Comparison of ENCODE assay signal across 1 cellular context in the genomic region with DNA sequence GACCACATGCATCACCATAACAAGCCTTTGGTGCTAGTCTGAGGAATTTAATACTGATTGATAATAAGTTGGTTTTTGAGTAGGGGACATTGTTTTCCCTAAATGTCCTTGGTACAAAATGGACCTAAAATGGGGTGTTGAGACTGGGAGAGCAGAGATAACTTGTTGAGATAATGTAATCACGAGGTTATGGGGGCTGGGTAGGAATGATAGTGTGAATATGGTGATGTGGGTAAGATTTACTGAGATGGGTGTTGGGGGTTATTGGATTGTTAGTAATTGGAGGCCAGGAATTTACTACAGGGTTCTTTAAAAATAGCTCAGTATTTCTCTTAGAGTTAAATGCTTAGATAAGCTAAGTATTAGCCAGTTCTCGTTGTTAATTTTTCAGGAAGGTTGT.
TF ChIP-seq lines count a peak whose summit lies in the region.

No MANE protein-coding gene starts in this region.

TF ChIP-seq in K562, 482 proteins besides CTCF, POLR2A, EP300 and RAD21 (continued from another document and continues in another):
- TF ChIP-seq SP1 (CRISPR knock-in tag; IDR thresholded peaks at IDR 0.05) (no peak), ZKSCAN3 (CRISPR knock-in tag; IDR thresholded peaks at IDR 0.05) (no peak), XRCC4 (IDR thresholded peaks at IDR 0.05; ENCODE audit: extremely low read depth, insufficient read depth, insufficient read length) (no peak), TOE1 (IDR thresholded peaks at IDR 0.05; ENCODE audit: borderline replicate concordance) (no peak; the same call in 1 of the 2 replicates), TOE1 (CRISPR knock-in tag; IDR thresholded peaks at IDR 0.05; ENCODE audit: borderline replicate concordance, low read depth) (no peak), EP400 (IDR thresholded peaks at IDR 0.05) (no peak), MTA1 (IDR thresholded peaks at IDR 0.05; ENCODE audit: borderline replicate concordance) (peak; percentile 39; the same call in 1 of the 2 replicates), RBM15 (IDR thresholded peaks at IDR 0.05; ENCODE audit: insufficient read depth, low read length) (no peak), POLR2H (tag; IDR thresholded peaks at IDR 0.05; ENCODE audit: low read depth) (peak; percentile 59), ELF2 (CRISPR knock-in tag; IDR thresholded peaks at IDR 0.05) (peak; percentile 50; the same call in 1 of the 2 replicates), ZNF589 (CRISPR knock-in tag; IDR thresholded peaks at IDR 0.05; ENCODE audit: low read depth) (peak; percentile 66; the same call in 1 of the 2 replicates), GATAD2A (IDR thresholded peaks at IDR 0.05) (peak; percentile 62; the same call in 1 of the 2 replicates), ZNF76 (CRISPR knock-in tag; IDR thresholded peaks at IDR 0.05; ENCODE audit: borderline replicate concordance) (no peak), GATA2 (CRISPR knock-in tag; IDR thresholded peaks at IDR 0.05) (no peak), HDAC2 (IDR thresholded peaks at IDR 0.05) (0 out of 2 replicates have a peak, but pooled peaks have one; percentile 33), CBFA2T3 (IDR thresholded peaks at IDR 0.05) (peak; percentile 75), OTX1 (CRISPR knock-in tag; IDR thresholded peaks at IDR 0.05) (peak; percentile 93), PRMT5 (CRISPR knock-in tag; IDR thresholded peaks at IDR 0.05) (no peak), RCOR1 (IDR thresholded peaks at IDR 0.05; ENCODE audit: borderline replicate concordance in 1 of 2, low read depth in 2 of 2, low read length in 2 of 2) (0 out of 4 replicates have a peak, but pooled peaks of 1 of the 2 experiments have one; percentile 34), CAMTA2 (CRISPR knock-in tag; conservative IDR thresholded peaks at IDR 0.05) (no peak), RFX7 (CRISPR knock-in tag; IDR thresholded peaks at IDR 0.05) (peak; percentile 66; the same call in 1 of the 2 replicates), KDM1A (IDR thresholded peaks at IDR 0.05) (peak; percentile 31 to 42; a peak in 2 of 4 replicates), XRCC5 (IDR thresholded peaks at IDR 0.05; ENCODE audit: low read depth, low read length) (no peak), ARID1B (IDR thresholded peaks at IDR 0.05) (peak; percentile 76), TAL1 (IDR thresholded peaks at IDR 0.05) (peak; percentile 56), SP2 (IDR thresholded peaks at IDR 0.05; ENCODE audit: extremely low read depth, low read depth, low read length, poor library complexity, severe bottlenecking) (no peak), EHMT2 (IDR thresholded peaks at IDR 0.05) (no peak), HDAC1 (IDR thresholded peaks at IDR 0.05) (peak in 1 of 2 experiments; percentile 72; a peak in 2 of 4 replicates), SPI1 (IDR thresholded peaks at IDR 0.05; ENCODE audit: borderline replicate concordance, low read depth, low read length) (no peak), ZNF165 (CRISPR knock-in tag; IDR thresholded peaks at IDR 0.05; ENCODE audit: borderline replicate concordance) (no peak), ELF4 (CRISPR knock-in tag; IDR thresholded peaks at IDR 0.05) (0 out of 2 replicates have a peak, but pooled peaks have one; percentile 28), THRAP3 (IDR thresholded peaks at IDR 0.05; ENCODE audit: borderline replicate concordance) (no peak), PHF21A (IDR thresholded peaks at IDR 0.05; ENCODE audit: borderline replicate concordance, low read depth) (0 out of 2 replicates have a peak, but pooled peaks have one; percentile 66)
- TF ChIP-seq, protein P1, sequence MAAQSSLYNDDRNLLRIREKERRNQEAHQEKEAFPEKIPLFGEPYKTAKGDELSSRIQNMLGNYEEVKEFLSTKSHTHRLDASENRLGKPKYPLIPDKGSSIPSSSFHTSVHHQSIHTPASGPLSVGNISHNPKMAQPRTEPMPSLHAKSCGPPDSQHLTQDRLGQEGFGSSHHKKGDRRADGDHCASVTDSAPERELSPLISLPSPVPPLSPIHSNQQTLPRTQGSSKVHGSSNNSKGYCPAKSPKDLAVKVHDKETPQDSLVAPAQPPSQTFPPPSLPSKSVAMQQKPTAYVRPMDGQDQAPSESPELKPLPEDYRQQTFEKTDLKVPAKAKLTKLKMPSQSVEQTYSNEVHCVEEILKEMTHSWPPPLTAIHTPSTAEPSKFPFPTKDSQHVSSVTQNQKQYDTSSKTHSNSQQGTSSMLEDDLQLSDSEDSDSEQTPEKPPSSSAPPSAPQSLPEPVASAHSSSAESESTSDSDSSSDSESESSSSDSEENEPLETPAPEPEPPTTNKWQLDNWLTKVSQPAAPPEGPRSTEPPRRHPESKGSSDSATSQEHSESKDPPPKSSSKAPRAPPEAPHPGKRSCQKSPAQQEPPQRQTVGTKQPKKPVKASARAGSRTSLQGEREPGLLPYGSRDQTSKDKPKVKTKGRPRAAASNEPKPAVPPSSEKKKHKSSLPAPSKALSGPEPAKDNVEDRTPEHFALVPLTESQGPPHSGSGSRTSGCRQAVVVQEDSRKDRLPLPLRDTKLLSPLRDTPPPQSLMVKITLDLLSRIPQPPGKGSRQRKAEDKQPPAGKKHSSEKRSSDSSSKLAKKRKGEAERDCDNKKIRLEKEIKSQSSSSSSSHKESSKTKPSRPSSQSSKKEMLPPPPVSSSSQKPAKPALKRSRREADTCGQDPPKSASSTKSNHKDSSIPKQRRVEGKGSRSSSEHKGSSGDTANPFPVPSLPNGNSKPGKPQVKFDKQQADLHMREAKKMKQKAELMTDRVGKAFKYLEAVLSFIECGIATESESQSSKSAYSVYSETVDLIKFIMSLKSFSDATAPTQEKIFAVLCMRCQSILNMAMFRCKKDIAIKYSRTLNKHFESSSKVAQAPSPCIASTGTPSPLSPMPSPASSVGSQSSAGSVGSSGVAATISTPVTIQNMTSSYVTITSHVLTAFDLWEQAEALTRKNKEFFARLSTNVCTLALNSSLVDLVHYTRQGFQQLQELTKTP (IDR thresholded peaks at IDR 0.05; ENCODE audit: low read depth in 1 of 2, partially characterized antibody in 2 of 2): peak; percentile 56 to 75
- TF ChIP-seq, protein P2, sequence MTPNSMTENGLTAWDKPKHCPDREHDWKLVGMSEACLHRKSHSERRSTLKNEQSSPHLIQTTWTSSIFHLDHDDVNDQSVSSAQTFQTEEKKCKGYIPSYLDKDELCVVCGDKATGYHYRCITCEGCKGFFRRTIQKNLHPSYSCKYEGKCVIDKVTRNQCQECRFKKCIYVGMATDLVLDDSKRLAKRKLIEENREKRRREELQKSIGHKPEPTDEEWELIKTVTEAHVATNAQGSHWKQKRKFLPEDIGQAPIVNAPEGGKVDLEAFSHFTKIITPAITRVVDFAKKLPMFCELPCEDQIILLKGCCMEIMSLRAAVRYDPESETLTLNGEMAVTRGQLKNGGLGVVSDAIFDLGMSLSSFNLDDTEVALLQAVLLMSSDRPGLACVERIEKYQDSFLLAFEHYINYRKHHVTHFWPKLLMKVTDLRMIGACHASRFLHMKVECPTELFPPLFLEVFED (CRISPR knock-in tag; conservative IDR thresholded peaks at IDR 0.05): peak; percentile 24; the same call in 1 of the 2 replicates
- TF ChIP-seq, protein P3, sequence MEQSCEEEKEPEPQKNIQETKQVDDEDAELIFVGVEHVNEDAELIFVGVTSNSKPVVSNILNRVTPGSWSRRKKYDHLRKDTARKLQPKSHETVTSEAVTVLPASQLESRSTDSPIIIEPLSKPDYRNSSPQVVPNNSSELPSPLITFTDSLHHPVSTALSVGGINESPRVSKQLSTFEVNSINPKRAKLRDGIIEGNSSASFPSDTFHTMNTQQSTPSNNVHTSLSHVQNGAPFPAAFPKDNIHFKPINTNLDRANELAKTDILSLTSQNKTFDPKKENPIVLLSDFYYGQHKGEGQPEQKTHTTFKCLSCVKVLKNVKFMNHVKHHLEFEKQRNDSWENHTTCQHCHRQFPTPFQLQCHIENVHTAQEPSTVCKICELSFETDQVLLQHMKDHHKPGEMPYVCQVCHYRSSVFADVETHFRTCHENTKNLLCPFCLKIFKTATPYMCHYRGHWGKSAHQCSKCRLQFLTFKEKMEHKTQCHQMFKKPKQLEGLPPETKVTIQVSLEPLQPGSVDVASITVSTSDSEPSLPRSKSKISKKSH (CRISPR knock-in tag; IDR thresholded peaks at IDR 0.05): 0 out of 2 replicates have a peak, but pooled peaks have one; percentile 47
- TF ChIP-seq, protein P4, sequence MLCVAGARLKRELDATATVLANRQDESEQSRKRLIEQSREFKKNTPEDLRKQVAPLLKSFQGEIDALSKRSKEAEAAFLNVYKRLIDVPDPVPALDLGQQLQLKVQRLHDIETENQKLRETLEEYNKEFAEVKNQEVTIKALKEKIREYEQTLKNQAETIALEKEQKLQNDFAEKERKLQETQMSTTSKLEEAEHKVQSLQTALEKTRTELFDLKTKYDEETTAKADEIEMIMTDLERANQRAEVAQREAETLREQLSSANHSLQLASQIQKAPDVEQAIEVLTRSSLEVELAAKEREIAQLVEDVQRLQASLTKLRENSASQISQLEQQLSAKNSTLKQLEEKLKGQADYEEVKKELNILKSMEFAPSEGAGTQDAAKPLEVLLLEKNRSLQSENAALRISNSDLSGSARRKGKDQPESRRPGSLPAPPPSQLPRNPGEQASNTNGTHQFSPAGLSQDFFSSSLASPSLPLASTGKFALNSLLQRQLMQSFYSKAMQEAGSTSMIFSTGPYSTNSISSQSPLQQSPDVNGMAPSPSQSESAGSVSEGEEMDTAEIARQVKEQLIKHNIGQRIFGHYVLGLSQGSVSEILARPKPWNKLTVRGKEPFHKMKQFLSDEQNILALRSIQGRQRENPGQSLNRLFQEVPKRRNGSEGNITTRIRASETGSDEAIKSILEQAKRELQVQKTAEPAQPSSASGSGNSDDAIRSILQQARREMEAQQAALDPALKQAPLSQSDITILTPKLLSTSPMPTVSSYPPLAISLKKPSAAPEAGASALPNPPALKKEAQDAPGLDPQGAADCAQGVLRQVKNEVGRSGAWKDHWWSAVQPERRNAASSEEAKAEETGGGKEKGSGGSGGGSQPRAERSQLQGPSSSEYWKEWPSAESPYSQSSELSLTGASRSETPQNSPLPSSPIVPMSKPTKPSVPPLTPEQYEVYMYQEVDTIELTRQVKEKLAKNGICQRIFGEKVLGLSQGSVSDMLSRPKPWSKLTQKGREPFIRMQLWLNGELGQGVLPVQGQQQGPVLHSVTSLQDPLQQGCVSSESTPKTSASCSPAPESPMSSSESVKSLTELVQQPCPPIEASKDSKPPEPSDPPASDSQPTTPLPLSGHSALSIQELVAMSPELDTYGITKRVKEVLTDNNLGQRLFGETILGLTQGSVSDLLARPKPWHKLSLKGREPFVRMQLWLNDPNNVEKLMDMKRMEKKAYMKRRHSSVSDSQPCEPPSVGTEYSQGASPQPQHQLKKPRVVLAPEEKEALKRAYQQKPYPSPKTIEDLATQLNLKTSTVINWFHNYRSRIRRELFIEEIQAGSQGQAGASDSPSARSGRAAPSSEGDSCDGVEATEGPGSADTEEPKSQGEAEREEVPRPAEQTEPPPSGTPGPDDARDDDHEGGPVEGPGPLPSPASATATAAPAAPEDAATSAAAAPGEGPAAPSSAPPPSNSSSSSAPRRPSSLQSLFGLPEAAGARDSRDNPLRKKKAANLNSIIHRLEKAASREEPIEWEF (CRISPR knock-in tag; IDR thresholded peaks at IDR 0.05): 0 out of 2 replicates have a peak, but pooled peaks have one; percentile 15
- TF ChIP-seq, protein P5, sequence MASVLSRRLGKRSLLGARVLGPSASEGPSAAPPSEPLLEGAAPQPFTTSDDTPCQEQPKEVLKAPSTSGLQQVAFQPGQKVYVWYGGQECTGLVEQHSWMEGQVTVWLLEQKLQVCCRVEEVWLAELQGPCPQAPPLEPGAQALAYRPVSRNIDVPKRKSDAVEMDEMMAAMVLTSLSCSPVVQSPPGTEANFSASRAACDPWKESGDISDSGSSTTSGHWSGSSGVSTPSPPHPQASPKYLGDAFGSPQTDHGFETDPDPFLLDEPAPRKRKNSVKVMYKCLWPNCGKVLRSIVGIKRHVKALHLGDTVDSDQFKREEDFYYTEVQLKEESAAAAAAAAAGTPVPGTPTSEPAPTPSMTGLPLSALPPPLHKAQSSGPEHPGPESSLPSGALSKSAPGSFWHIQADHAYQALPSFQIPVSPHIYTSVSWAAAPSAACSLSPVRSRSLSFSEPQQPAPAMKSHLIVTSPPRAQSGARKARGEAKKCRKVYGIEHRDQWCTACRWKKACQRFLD (CRISPR knock-in tag; IDR thresholded peaks at IDR 0.05): 0 out of 2 replicates have a peak, but pooled peaks have one; percentile 49
- TF ChIP-seq, protein P6, sequence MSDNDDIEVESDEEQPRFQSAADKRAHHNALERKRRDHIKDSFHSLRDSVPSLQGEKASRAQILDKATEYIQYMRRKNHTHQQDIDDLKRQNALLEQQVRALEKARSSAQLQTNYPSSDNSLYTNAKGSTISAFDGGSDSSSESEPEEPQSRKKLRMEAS (CRISPR knock-in tag; IDR thresholded peaks at IDR 0.05): no peak
- TF ChIP-seq, protein P7, sequence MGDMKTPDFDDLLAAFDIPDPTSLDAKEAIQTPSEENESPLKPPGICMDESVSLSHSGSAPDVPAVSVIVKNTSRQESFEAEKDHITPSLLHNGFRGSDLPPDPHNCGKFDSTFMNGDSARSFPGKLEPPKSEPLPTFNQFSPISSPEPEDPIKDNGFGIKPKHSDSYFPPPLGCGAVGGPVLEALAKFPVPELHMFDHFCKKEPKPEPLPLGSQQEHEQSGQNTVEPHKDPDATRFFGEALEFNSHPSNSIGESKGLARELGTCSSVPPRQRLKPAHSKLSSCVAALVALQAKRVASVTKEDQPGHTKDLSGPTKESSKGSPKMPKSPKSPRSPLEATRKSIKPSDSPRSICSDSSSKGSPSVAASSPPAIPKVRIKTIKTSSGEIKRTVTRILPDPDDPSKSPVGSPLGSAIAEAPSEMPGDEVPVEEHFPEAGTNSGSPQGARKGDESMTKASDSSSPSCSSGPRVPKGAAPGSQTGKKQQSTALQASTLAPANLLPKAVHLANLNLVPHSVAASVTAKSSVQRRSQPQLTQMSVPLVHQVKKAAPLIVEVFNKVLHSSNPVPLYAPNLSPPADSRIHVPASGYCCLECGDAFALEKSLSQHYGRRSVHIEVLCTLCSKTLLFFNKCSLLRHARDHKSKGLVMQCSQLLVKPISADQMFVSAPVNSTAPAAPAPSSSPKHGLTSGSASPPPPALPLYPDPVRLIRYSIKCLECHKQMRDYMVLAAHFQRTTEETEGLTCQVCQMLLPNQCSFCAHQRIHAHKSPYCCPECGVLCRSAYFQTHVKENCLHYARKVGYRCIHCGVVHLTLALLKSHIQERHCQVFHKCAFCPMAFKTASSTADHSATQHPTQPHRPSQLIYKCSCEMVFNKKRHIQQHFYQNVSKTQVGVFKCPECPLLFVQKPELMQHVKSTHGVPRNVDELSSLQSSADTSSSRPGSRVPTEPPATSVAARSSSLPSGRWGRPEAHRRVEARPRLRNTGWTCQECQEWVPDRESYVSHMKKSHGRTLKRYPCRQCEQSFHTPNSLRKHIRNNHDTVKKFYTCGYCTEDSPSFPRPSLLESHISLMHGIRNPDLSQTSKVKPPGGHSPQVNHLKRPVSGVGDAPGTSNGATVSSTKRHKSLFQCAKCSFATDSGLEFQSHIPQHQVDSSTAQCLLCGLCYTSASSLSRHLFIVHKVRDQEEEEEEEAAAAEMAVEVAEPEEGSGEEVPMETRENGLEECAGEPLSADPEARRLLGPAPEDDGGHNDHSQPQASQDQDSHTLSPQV (IDR thresholded peaks at IDR 0.05): 0 out of 2 replicates have a peak, but pooled peaks have one; percentile 34
- TF ChIP-seq, protein P8, sequence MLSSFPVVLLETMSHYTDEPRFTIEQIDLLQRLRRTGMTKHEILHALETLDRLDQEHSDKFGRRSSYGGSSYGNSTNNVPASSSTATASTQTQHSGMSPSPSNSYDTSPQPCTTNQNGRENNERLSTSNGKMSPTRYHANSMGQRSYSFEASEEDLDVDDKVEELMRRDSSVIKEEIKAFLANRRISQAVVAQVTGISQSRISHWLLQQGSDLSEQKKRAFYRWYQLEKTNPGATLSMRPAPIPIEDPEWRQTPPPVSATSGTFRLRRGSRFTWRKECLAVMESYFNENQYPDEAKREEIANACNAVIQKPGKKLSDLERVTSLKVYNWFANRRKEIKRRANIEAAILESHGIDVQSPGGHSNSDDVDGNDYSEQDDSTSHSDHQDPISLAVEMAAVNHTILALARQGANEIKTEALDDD (IDR thresholded peaks at IDR 0.05): peak; percentile 67
